In the genomic region with DNA sequence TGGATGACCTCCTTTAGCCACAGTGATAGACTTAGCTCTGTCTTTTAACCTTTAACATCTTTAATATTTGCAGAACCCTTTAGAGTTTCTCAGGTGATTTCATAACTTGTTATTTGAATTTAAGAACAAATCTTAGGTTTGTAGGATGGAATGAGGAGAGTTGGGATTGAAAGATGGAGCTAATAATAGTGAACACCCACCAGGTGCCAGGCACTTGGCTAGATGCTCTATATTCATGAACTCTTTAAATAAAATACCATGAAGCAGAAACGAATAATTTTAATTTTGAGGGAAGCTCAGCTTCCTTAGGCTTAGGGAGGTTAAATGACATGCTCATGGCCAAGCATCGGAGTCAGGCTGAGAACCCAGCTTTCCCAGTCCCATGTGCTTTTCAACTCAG, we compare ENCODE assay signal across 32 cellular contexts. TPM values are rescaled to one million over a fixed set of nuclear protein-coding genes. Genes with fewer than 3 reads are reported as not detected.
DNase-seq lines count a peak whose midpoint lies in the region.
"Had no signal": no experiment of that assay in that cellular context is flagged by ENCODE, and none has a peak within 500 bp of the region (broad histone marks: within the 10 kb centered on the region; RNA-seq: fewer than 3 reads in every experiment).

No MANE protein-coding gene starts in this region.

- DNase-seq in G401 (ENCODE audit: low spot score) (peak; percentile 19), caudate nucleus (lab: John Stamatoyannopoulos, UW) (peak in 10 of 61 donors; percentile 1 to 74 (median 12)), cerebellar cortex (ENCODE audit: low spot score) (peak; percentile 20), putamen (ENCODE audit: low spot score) (peak; percentile 74), AML-193 (lab: John Stamatoyannopoulos, UW) (no peak), NCI-H524 (lab: John Stamatoyannopoulos, UW) (no peak), SHP77 (lab: John Stamatoyannopoulos, UW) (no peak)
- no peak for DNase-seq in activated naive CD4-positive, alpha-beta T cell treated with anti-CD3 and anti-CD28 coated beads for 36 hours
- DNase-seq: 8988T; ACHN; BE2C; Caco-2; Calu3; CD4-positive, alpha-beta memory T cell; CD4-positive, alpha-beta T cell; CD4-positive, CD25-positive, alpha-beta regulatory T cell; CD8-positive, alpha-beta memory T cell; CD8-positive, alpha-beta T cell; COR-L47; DMS153; DMS53; DMS79; DMS79 treated with DMSO at 0.1 percent for 48 hours; DND-41; EL had no signal

- no peaks in the 10 kb centered on the region for H3K4me1 Mint-ChIP-seq in activated naive CD4-positive, alpha-beta T cell treated with anti-CD3 and anti-CD28 coated beads for 36 hours (ENCODE audit: low read depth)
- H3K4me1 Mint-ChIP-seq: CD14-positive monocyte; CD4-positive, alpha-beta memory T cell; CD4-positive, CD25-positive, alpha-beta regulatory T cell; CD8-positive, alpha-beta memory T cell had no signal

- no peak overlapping the region for H3K27ac Mint-ChIP-seq in activated naive CD4-positive, alpha-beta T cell treated with anti-CD3 and anti-CD28 coated beads for 36 hours
- H3K27ac Mint-ChIP-seq: B cell; CD14-positive monocyte; CD4-positive, alpha-beta memory T cell; CD4-positive, alpha-beta T cell; CD4-positive, CD25-positive, alpha-beta regulatory T cell; CD8-positive, alpha-beta memory T cell; CD8-positive, alpha-beta T cell had no signal

- CTCF ChIA-PET in activated naive CD4-positive, alpha-beta T cell treated with anti-CD3 and anti-CD28 coated beads for 36 hours (lab: Charles Lee), result interaction anchor here (0.6 to 1.0 kb wide), 2 partner anchors 19 to 275 kb away, joined by 3 to 4 read pairs; a partner anchor contains a TSS

- no peaks in the 10 kb centered on the region for H3K9me3 Mint-ChIP-seq in activated naive CD4-positive, alpha-beta T cell treated with anti-CD3 and anti-CD28 coated beads for 36 hours
- H3K9me3 Mint-ChIP-seq: CD4-positive, alpha-beta memory T cell; CD4-positive, alpha-beta T cell; CD4-positive, CD25-positive, alpha-beta regulatory T cell; CD8-positive, alpha-beta memory T cell; CD8-positive, alpha-beta T cell had no signal

- H3K36me3 Mint-ChIP-seq in activated naive CD4-positive, alpha-beta T cell treated with anti-CD3 and anti-CD28 coated beads for 36 hours (ENCODE audit: low read depth), result no peaks in the 10 kb centered on the region
- H3K36me3 Mint-ChIP-seq: CD14-positive monocyte; CD4-positive, alpha-beta memory T cell; CD4-positive, CD25-positive, alpha-beta regulatory T cell; CD8-positive, alpha-beta memory T cell; CD8-positive, alpha-beta T cell had no signal

- no peak overlapping the region for H3K4me3 Mint-ChIP-seq in activated naive CD4-positive, alpha-beta T cell treated with anti-CD3 and anti-CD28 coated beads for 36 hours
- H3K4me3 Mint-ChIP-seq: B cell; CD14-positive monocyte; CD4-positive, alpha-beta memory T cell; CD4-positive, alpha-beta T cell; CD4-positive, CD25-positive, alpha-beta regulatory T cell; CD8-positive, alpha-beta memory T cell; CD8-positive, alpha-beta T cell had no signal

- H3K27me3 Mint-ChIP-seq in activated naive CD4-positive, alpha-beta T cell treated with anti-CD3 and anti-CD28 coated beads for 36 hours (ENCODE audit: low read depth), result peaks cover 4% of the 10 kb centered on the region

- intact Hi-C loops in activated naive CD4-positive, alpha-beta T cell treated with anti-CD3 and anti-CD28 coated beads for 36 hours (cut with micrococcal nuclease), result no loop called here

- in situ Hi-C loops in G401 (cut with HindIII; ENCODE audit: low sequenced_read_pairs), result no loop called here

- H3K27ac ChIP-seq in caudate nucleus (ENCODE audit: low read depth, low read length), result peak overlapping the region; percentile 79
- H3K27ac ChIP-seq: 22Rv1; A549; BLaER1; BLaER1 treated with 17β-estradiol and CSF1 and Interleukin-3, amounts not matched to agents 10 nM and 100 nM; C4-2B had no signal

RNA-seq across cellular contexts. Expression of a gene that starts 19.4 kb away (rescaled TPM):
- total RNA-seq in G401 (2014; rRNA removed; shearing (Covaris generic)), result 27.7 and 60.4 TPM in 2 replicates
- 10 to 100 TPM; 17.7 to 24.0 TPM for total RNA-seq in activated naive CD4-positive, alpha-beta T cell treated with anti-CD3 and anti-CD28 coated beads for 36 hours

RNA-seq across cellular contexts. Expression of a gene that starts 40.4 kb away (rescaled TPM):
- total RNA-seq in G401 (2014; rRNA removed; shearing (Covaris generic)), result 2.7 and 7.4 TPM in 2 replicates
- total RNA-seq in activated naive CD4-positive, alpha-beta T cell treated with anti-CD3 and anti-CD28 coated beads for 36 hours, result 10 to 100 TPM; 20.6 to 22.6 TPM

RNA-seq across cellular contexts. Expression of a gene that starts 40.8 kb away (rescaled TPM):
- total RNA-seq in G401 (2014; rRNA removed; shearing (Covaris generic)), result 10.0 and 14.0 TPM in 2 replicates
- 100 to 1,000 TPM; 102 to 104 TPM for total RNA-seq in activated naive CD4-positive, alpha-beta T cell treated with anti-CD3 and anti-CD28 coated beads for 36 hours

Comparison
In these comparisons a context has a peak if more than half of its experiments do, and no peak if none do; other contexts are left out.
1. DNase-seq: peak in G401 (single experiment), cerebellar cortex (single experiment) and putamen (single experiment); none in AML-193 (0 of 2), activated naive CD4-positive, alpha-beta T cell treated with anti-CD3 and anti-CD28 coated beads for 36 hours (single experiment), NCI-H524 (0 of 2) and SHP77 (0 of 2).